ENCODE assay signal across 9 cellular contexts in the genomic region with DNA sequence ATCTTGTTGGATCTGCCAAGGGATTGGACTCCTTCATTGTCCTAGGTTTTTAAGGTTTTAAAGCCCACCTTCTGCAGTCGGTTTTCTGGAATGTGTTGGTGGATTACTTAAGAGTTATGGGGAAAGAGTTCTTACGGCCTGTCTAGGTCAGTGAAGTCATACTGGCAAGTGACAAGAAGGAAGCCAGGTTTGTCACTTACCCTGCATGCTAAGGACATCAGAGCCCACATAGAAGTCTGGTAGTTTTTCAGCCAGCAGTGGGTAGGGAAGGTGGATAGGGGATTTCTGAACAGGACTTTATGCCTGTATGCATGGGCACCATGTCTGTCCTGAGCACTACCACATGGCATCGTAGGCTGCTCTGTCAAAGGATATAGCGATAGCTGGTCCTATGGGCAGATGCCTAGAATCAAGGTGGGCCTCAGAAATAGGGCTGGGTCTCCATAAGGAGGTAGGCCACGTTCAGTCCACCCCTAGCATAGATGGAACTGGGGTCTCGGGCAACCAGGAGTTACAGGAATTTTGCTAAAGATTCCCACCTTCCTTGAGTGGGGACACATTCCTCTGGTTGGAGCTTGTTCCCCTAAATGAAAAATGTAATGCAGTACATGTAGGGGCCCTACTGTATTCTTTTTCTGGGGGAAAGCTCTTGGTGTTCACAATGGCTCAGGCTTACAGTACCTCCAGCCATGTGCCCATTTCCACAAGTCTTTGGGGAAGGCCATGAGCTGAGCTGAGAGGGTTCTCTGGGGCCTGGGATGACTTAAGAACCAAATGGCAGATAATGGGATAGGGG. TPM values are rescaled to one million over a fixed set of nuclear protein-coding genes. Genes with fewer than 3 reads are reported as not detected.
A peak's percentile ranks its signal among the peaks of the same experiment; 100 is the strongest.
DNase-seq lines count a peak whose midpoint lies in the region; ATAC-seq, FAIRE-seq and TF ChIP-seq lines count a peak whose summit lies in the region.
"Had no signal": no experiment of that assay in that cellular context is flagged by ENCODE, and none has a peak within 500 bp of the region (broad histone marks: within the 10 kb centered on the region; RNA-seq: fewer than 3 reads in every experiment).

No MANE protein-coding gene starts in this region.

- BruUV-seq in A673 (replicated peaks; lab: Mats Ljungman, UMichigan): no TSS peak

- H3K27ac ChIP-seq in A673 (ENCODE audit: low read depth, low read length, poor library complexity, severe bottlenecking) (peak overlapping the region; percentile 88), RWPE2 (ENCODE audit: poor library complexity, severe bottlenecking) (peak overlapping the region; percentile 93), esophagus squamous epithelium (peak overlapping the region in 3 of 4 donors; percentile 3 to 25 (median 20))

- no peak for FAIRE-seq in GM12891 (lab: Jason Lieb, UNC)

- WGBS in esophagus squamous epithelium, 2 donors: 53 to 60% methylated on average over 3 to 6 of the region's 6 CpGs

- no peaks in the 10 kb centered on the region for H3K9me3 ChIP-seq in A673 (ENCODE audit: low read depth, low read length, poor library complexity, severe bottlenecking)
- H3K9me3 ChIP-seq in RWPE2 (ENCODE audit: severe bottlenecking): no peaks in the 10 kb centered on the region
- H3K9me3 ChIP-seq in esophagus squamous epithelium: no peaks in the 10 kb centered on the region

- intact Hi-C loops in A673 (cut with micrococcal nuclease; ENCODE audit: unreplicated experiment): no loop called here
- intact Hi-C loops in esophagus squamous epithelium (cut with DNase I): no loop called here

- POLR2A ChIA-PET in A673 (lab: Charles Lee; ENCODE audit: low non-redundant PET): interaction anchor here (0.5 kb wide), 1 partner anchor 326 kb away, joined by 8 read pairs; no protein-coding TSS in a partner anchor

- no peak for DNase-seq in A673 (ENCODE audit: low spot score)
- no peak for DNase-seq in GM12891 (ENCODE audit: insufficient read length, low spot score)
- DNase-seq in RWPE2 (ENCODE audit: low spot score): no peak
- DNase-seq in esophagus squamous epithelium (lab: John Stamatoyannopoulos, UW): no peak
- DNase-seq in HK-2 (ENCODE audit: unreplicated experiment): no peak
- DNase-seq in superior temporal gyrus (ENCODE audit: extremely low spot score): no peak
- DNase-seq in medulla oblongata (ENCODE audit: extremely low spot score): no peak

- peak; percentile 3 for ATAC-seq in RWPE2 (ENCODE audit: low read depth)
- no peak for ATAC-seq in GM21515 (IDR thresholded peaks at IDR 0.05; ENCODE audit: unreplicated experiment)

- H3K4me1 ChIP-seq in A673 (ENCODE audit: insufficient read depth, low read length, poor library complexity, severe bottlenecking): peaks cover 53% of the 10 kb centered on the region
- peaks cover 12% of the 10 kb centered on the region for H3K4me1 ChIP-seq in RWPE2 (ENCODE audit: insufficient read depth, poor library complexity, severe bottlenecking)
- peaks cover 26 to 82% (median 53%) of the 10 kb centered on the region in 3 donors for H3K4me1 ChIP-seq in esophagus squamous epithelium

- H3K36me3 ChIP-seq in A673 (ENCODE audit: insufficient read depth, low read length, poor library complexity, severe bottlenecking) (peaks cover 77% of the 10 kb centered on the region), RWPE2 (ENCODE audit: low read depth) (peaks cover 89% of the 10 kb centered on the region), esophagus squamous epithelium (peaks cover 27 to 72% (median 29%) of the 10 kb centered on the region in 3 donors)

- TF ChIP-seq POLR2A in GM12891 (IDR thresholded peaks at IDR 0.05; ENCODE audit: low read depth, low read length) (peak; percentile 57; the same call in 1 of the 2 replicates), esophagus squamous epithelium (IDR thresholded peaks at IDR 0.05) (no peak)

- CTCF ChIA-PET in A673 (lab: Charles Lee): no interaction called here

- H3K4me3 ChIP-seq in A673 (ENCODE audit: low read depth, low read length, poor library complexity, severe bottlenecking): peak overlapping the region; percentile 73
- H3K4me3 ChIP-seq in RWPE2 (ENCODE audit: severe bottlenecking): no peak overlapping the region
- H3K4me3 ChIP-seq in esophagus squamous epithelium: no peak overlapping the region
- H3K4me3 ChIP-seq: skin epidermis had no signal

- TF ChIP-seq CTCF in A673 (conservative IDR thresholded peaks at IDR 0.05; ENCODE audit: low read depth, low read length) (no peak), RWPE2 (IDR thresholded peaks at IDR 0.05; ENCODE audit: poor library complexity, severe bottlenecking) (no peak), esophagus squamous epithelium (IDR thresholded peaks at IDR 0.05) (no peak)

- H3K27me3 ChIP-seq in A673 (replicated peaks; ENCODE audit: insufficient read depth, low read depth, low read length, poor library complexity) (no peaks in the 10 kb centered on the region), RWPE2 (ENCODE audit: insufficient read depth, poor library complexity, severe bottlenecking) (no peaks in the 10 kb centered on the region), esophagus squamous epithelium (no peaks in the 10 kb centered on the region)

TF ChIP-seq in GM12891, 5 proteins besides CTCF, POLR2A, EP300 and RAD21:
- TF ChIP-seq PAX5 (IDR thresholded peaks at IDR 0.05; ENCODE audit: insufficient read depth, low read length, severe bottlenecking) (no peak), TAF1 (IDR thresholded peaks at IDR 0.05; ENCODE audit: low read depth, low read length) (no peak), POU2F2 (IDR thresholded peaks at IDR 0.05; ENCODE audit: low read depth, low read length) (0 out of 2 replicates have a peak, but pooled peaks have one; percentile 58), POLR2AphosphoS5 (IDR thresholded peaks at IDR 0.05; ENCODE audit: low read depth, low read length) (peak; percentile 69), SPI1 (IDR thresholded peaks at IDR 0.05; ENCODE audit: low read depth, low read length) (no peak)

RNA-seq across cellular contexts. Expression of a gene that starts 27.4 kb away (rescaled TPM):
- total RNA-seq in A673 (2021): not detected in 2 replicates
- polyA plus RNA-seq in GM12891 (2012; ENCODE audit: low read depth, missing spikeins): 49.5 TPM
- total RNA-seq in esophagus squamous epithelium: 1 to 10 TPM; 1.7 to 8.4 (median 2.5) TPM

RNA-seq across cellular contexts. Expression of a gene that starts 49.2 kb away (rescaled TPM):
- total RNA-seq in A673 (2021) (2.8 and 3.6 TPM in 2 replicates), esophagus squamous epithelium (under 1 TPM in 2 of 4 donors, not detected in 2; 0.11 to 0.38 TPM)
- polyA plus RNA-seq in GM12891 (2012; ENCODE audit: low read depth, missing spikeins): 0.23 TPM

Comparison
In these comparisons a context has a peak if more than half of its experiments do, and no peak if none do; other contexts are left out.
1. H3K27ac ChIP-seq: peak in every context shown above with its lines; median percentile 93 in RWPE2; 88 in A673; 20 in esophagus squamous epithelium.